In the genomic region with DNA sequence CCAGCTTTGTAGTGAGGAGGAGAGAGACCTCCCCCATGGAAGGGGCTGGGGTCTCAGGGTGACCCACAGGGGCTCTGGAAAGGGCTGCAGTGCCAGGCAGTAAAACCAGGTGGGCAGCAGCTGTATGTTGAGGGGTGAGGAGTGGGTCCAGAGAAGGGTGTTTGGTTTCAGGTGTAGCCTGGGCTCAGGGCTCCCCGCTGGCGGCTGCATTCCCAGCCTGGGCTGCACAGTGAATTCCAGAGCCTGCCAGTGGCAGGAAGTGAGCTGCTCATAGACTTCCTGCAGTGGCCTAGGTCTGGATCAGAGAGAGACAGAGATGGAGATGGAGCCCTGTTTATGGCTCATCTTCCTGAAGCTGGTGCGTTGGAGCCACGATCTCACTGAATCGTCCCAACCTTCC, we compare ENCODE assay signal across 26 cellular contexts.
DNase-seq lines count a peak whose midpoint lies in the region; ATAC-seq, FAIRE-seq and TF ChIP-seq lines count a peak whose summit lies in the region.
"Had no signal": no experiment of that assay in that cellular context is flagged by ENCODE, and none has a peak within 500 bp of the region (broad histone marks: within the 10 kb centered on the region; RNA-seq: fewer than 3 reads in every experiment).

No MANE protein-coding gene starts in this region.

- H3K9me3 ChIP-seq in IMR-90 (ENCODE audit: control insufficient read depth, insufficient read depth, low read length) (no peaks in the 10 kb centered on the region), endodermal cell (ENCODE audit: control insufficient read depth, low read length) (no peaks in the 10 kb centered on the region)
- H3K9me3 ChIP-seq: esophagus squamous epithelium, gastrocnemius medialis, pancreas, upper lobe of left lung had no signal

- H3K4me3 ChIP-seq in AG10803 (ENCODE audit: low read length) (no peak overlapping the region), IMR-90 (ENCODE audit: insufficient read depth, low read depth, low read length) (no peak overlapping the region), endodermal cell (ENCODE audit: low read length) (no peak overlapping the region)
- H3K4me3 ChIP-seq: esophagus squamous epithelium, gastrocnemius medialis, pancreas, upper lobe of left lung had no signal

- no CpG with 5 or more reads among the region's 5 CpGs for WGBS in IMR-90 (ENCODE audit: extremely low coverage in 2 of 2, insufficient read length in 1 of 2), 2 experiments
- 87 to 96% methylated on average over 3 to 5 of the region's 5 CpGs for WGBS in endodermal cell (ENCODE audit: insufficient coverage in 1 of 2, insufficient read length in 1 of 2), 2 experiments

- H3K27me3 ChIP-seq in IMR-90 (ENCODE audit: control insufficient read depth, insufficient read depth, low read length): no peaks in the 10 kb centered on the region
- no peaks in the 10 kb centered on the region for H3K27me3 ChIP-seq in endodermal cell (ENCODE audit: control insufficient read depth, insufficient read depth, low read length, poor library complexity, severe bottlenecking)
- H3K27me3 ChIP-seq: gastrocnemius medialis, pancreas, upper lobe of left lung had no signal

- no peak overlapping the region for H3K56ac ChIP-seq in IMR-90 (ENCODE audit: extremely low read depth, insufficient read depth, low read length)

- H3K18ac ChIP-seq in IMR-90 (ENCODE audit: low read depth, low read length): no peak overlapping the region

- H3K27ac ChIP-seq in IMR-90 (ENCODE audit: insufficient read depth, low read length): no peak overlapping the region
- no peak overlapping the region for H3K27ac ChIP-seq in endodermal cell (ENCODE audit: low read depth, low read length)
- H3K27ac ChIP-seq: esophagus squamous epithelium, gastrocnemius medialis, pancreas, upper lobe of left lung had no signal

- no peaks in the 10 kb centered on the region for H3K4me1 ChIP-seq in IMR-90 (ENCODE audit: control insufficient read depth, insufficient read depth, low read length)
- H3K4me1 ChIP-seq in endodermal cell (ENCODE audit: control insufficient read depth, insufficient read depth, low read length): no peaks in the 10 kb centered on the region
- H3K4me1 ChIP-seq: esophagus squamous epithelium, gastrocnemius medialis, pancreas, upper lobe of left lung had no signal

- H3K36me3 Mint-ChIP-seq in endodermal cell (ENCODE audit: low read depth): no peaks in the 10 kb centered on the region
- no peaks in the 10 kb centered on the region for H3K36me3 Mint-ChIP-seq in stimulated activated naive B cell treated with anti-CD40 and anti-IgM and Interleukin-4, amounts not matched to agents 10 μg/mL and 1 μg/mL and 100 μg/mL, for 72 hours
- H3K36me3 Mint-ChIP-seq: activated naive CD8-positive, alpha-beta T cell; CD14-positive monocyte; naive B cell had no signal

- ATAC-seq in IMR-90 (ENCODE audit: low read depth) (peak; percentile 21; the same call in 1 of the 2 replicates), GM18868 (IDR thresholded peaks at IDR 0.05; ENCODE audit: unreplicated experiment) (no peak)
- ATAC-seq in stimulated activated naive B cell treated with anti-CD40 and anti-IgM and Interleukin-4, amounts not matched to agents 10 μg/mL and 1 μg/mL and 100 μg/mL, for 72 hours (replicated peaks): no peak
- ATAC-seq: gastrocnemius medialis, pancreas, right cardiac atrium had no signal

- H4K5ac ChIP-seq in IMR-90 (ENCODE audit: low read depth, low read length): no peak overlapping the region

- H3K27ac Mint-ChIP-seq in endodermal cell: no peak overlapping the region
- H3K27ac Mint-ChIP-seq in stimulated activated naive B cell treated with anti-CD40 and anti-IgM and Interleukin-4, amounts not matched to agents 10 μg/mL and 1 μg/mL and 100 μg/mL, for 72 hours: no peak overlapping the region
- H3K27ac Mint-ChIP-seq: activated naive CD8-positive, alpha-beta T cell; activated T-helper 2 cell treated with anti-CD3 and anti-CD28 coated beads, Interferon-gamma antibody, Interleukin-2, Interleukin-4, amounts not matched to agents 10 μg/mL and 5 μg/mL and 100 μg/mL, durations not matched to agents 14 hours and 24 hours and 36 hours; T-helper 1 cell treated with Interleukin-12 subunit alpha and Interleukin-12 subunit beta and Interleukin-4 antibody, amounts not matched to agents 30 μg/mL and 1 μg/mL, for 36 hours had no signal

- CTCF ChIA-PET in IMR-90 (lab: Yijun Ruan, JAX): no interaction called here

- no peak overlapping the region for H3K14ac ChIP-seq in IMR-90 (replicated peaks; ENCODE audit: low read depth, low read length)

- no peaks in the 10 kb centered on the region for H4K20me1 ChIP-seq in IMR-90 (ENCODE audit: insufficient read depth, low read length)

- no peak for TF ChIP-seq RAD21 in IMR-90 (IDR thresholded peaks at IDR 0.05; ENCODE audit: low read length)

- intact Hi-C loops in IMR-90 (cut with micrococcal nuclease): no loop called here

- no peak overlapping the region for H2BK15ac ChIP-seq in IMR-90 (ENCODE audit: low read depth, low read length)

- peak overlapping the region; percentile 61 for H2AFZ ChIP-seq in IMR-90 (replicated peaks; ENCODE audit: low read length, poor library complexity)

- H3K9me3 Mint-ChIP-seq in endodermal cell: no peaks in the 10 kb centered on the region
- peaks cover 4% of the 10 kb centered on the region in 2 donors for H3K9me3 Mint-ChIP-seq in stimulated activated naive B cell treated with anti-CD40 and anti-IgM and Interleukin-4, amounts not matched to agents 10 μg/mL and 1 μg/mL and 100 μg/mL, for 72 hours
- H3K9me3 Mint-ChIP-seq: activated T-helper 2 cell treated with anti-CD3 and anti-CD28 coated beads, Interferon-gamma antibody, Interleukin-2, Interleukin-4, amounts not matched to agents 10 μg/mL and 5 μg/mL and 100 μg/mL, durations not matched to agents 14 hours and 24 hours and 36 hours; T-helper 1 cell treated with Interleukin-12 subunit alpha and Interleukin-12 subunit beta and Interleukin-4 antibody, amounts not matched to agents 30 μg/mL and 1 μg/mL, for 36 hours had no signal

- TF ChIP-seq CTCF in AG10803 (conservative IDR thresholded peaks at IDR 0.05; ENCODE audit: low read length) (no peak), IMR-90 (conservative IDR thresholded peaks at IDR 0.05; ENCODE audit: low read depth, low read length) (no peak), endodermal cell (conservative IDR thresholded peaks at IDR 0.05) (no peak)

- FAIRE-seq in GM12892 (lab: Jason Lieb, UNC): no peak
- FAIRE-seq: D721Med, G401.6, pancreas, RCC 7860 had no signal

- H3K23ac ChIP-seq in IMR-90 (ENCODE audit: low read depth, low read length): no peak overlapping the region

- H3K36me3 ChIP-seq in IMR-90 (ENCODE audit: control insufficient read depth, insufficient read depth, low read length) (no peaks in the 10 kb centered on the region), endodermal cell (ENCODE audit: control insufficient read depth, insufficient read depth, low read length) (no peaks in the 10 kb centered on the region)
- H3K36me3 ChIP-seq: esophagus squamous epithelium, gastrocnemius medialis, pancreas, upper lobe of left lung had no signal

- TF ChIP-seq POLR2A in IMR-90 (IDR thresholded peaks at IDR 0.05; ENCODE audit: low read depth, low read length): no peak
- TF ChIP-seq POLR2A in GM12892 (IDR thresholded peaks at IDR 0.05; ENCODE audit: low read depth, low read length): no peak

- BruUV-seq in IMR-90 (replicated peaks; lab: Mats Ljungman, UMichigan): no TSS peak

- no peaks in the 10 kb centered on the region for H3K79me1 ChIP-seq in IMR-90 (ENCODE audit: low read depth in 1 of 2, low read length in 2 of 2)

- H3K4ac ChIP-seq in IMR-90 (ENCODE audit: low read depth, low read length): no peak overlapping the region

- H3K4me3 Mint-ChIP-seq in endodermal cell: no peak overlapping the region
- H3K4me3 Mint-ChIP-seq in stimulated activated naive B cell treated with anti-CD40 and anti-IgM and Interleukin-4, amounts not matched to agents 10 μg/mL and 1 μg/mL and 100 μg/mL, for 72 hours: no peak overlapping the region
- H3K4me3 Mint-ChIP-seq: activated naive CD8-positive, alpha-beta T cell; CD14-positive monocyte; T-helper 1 cell treated with Interleukin-12 subunit alpha and Interleukin-12 subunit beta and Interleukin-4 antibody, amounts not matched to agents 30 μg/mL and 1 μg/mL, for 36 hours had no signal

- no peaks in the 10 kb centered on the region for H3K9me1 ChIP-seq in IMR-90 (ENCODE audit: insufficient read depth, low read length)

- no peak overlapping the region for H2AK5ac ChIP-seq in IMR-90 (ENCODE audit: low read depth, low read length)

- DNase-seq in AG10803 (ENCODE audit: low read depth) (peak; percentile 4), IMR-90 (no peak), endodermal cell (peak; percentile 74), mesenteric fat pad (ENCODE audit: low spot score) (peak; percentile 69), NOMO-1 (lab: John Stamatoyannopoulos, UW; ENCODE audit: unreplicated experiment in 2 of 2) (no peak), GM12892 (ENCODE audit: insufficient read length) (no peak)
- DNase-seq in stimulated activated naive B cell treated with anti-CD40 and anti-IgM and Interleukin-4, amounts not matched to agents 10 μg/mL and 1 μg/mL and 100 μg/mL, for 72 hours: no peak
- DNase-seq: activated CD4-positive, alpha-beta T cell treated with anti-CD3 and anti-CD28 coated beads for 48 hours; effector CD8-positive, alpha-beta T cell; esophagus squamous epithelium; gastrocnemius medialis; naive B cell; NCI-H1417; NCI-H2081 treated with DMSO at 0.1 percent for 48 hours; NCI-H510A; pancreas; right cardiac atrium had no signal

- in situ Hi-C loops in IMR-90 (cut with MboI; ENCODE audit: low sequenced_read_pairs): no loop called here

- H2AK9ac ChIP-seq in IMR-90 (replicated peaks; ENCODE audit: low read depth, low read length, poor library complexity): no peak overlapping the region

- H4K8ac ChIP-seq in IMR-90 (ENCODE audit: low read depth in 2 of 2, low read length in 2 of 2): no peak overlapping the region

- H3K9ac ChIP-seq in IMR-90 (ENCODE audit: low read depth, low read length) (no peak overlapping the region), endodermal cell (ENCODE audit: extremely low read depth, low read length, poor library complexity, severe bottlenecking) (no peak overlapping the region)

- H3K4me2 ChIP-seq in IMR-90 (ENCODE audit: low read depth, low read length): no peak overlapping the region

- H2BK5ac ChIP-seq in IMR-90 (ENCODE audit: low read depth, low read length, poor library complexity, severe bottlenecking): no peak overlapping the region

- H2BK20ac ChIP-seq in IMR-90 (ENCODE audit: low read depth, low read length): no peak overlapping the region

- H3K4me1 Mint-ChIP-seq in endodermal cell: no peaks in the 10 kb centered on the region
- no peaks in the 10 kb centered on the region for H3K4me1 Mint-ChIP-seq in stimulated activated naive B cell treated with anti-CD40 and anti-IgM and Interleukin-4, amounts not matched to agents 10 μg/mL and 1 μg/mL and 100 μg/mL, for 72 hours
- H3K4me1 Mint-ChIP-seq: CD14-positive monocyte, naive B cell had no signal

- H3K27me3 Mint-ChIP-seq in endodermal cell (ENCODE audit: insufficient read depth): peaks cover 2% of the 10 kb centered on the region
- peaks cover 0 to 16% of the 10 kb centered on the region in 2 donors for H3K27me3 Mint-ChIP-seq in stimulated activated naive B cell treated with anti-CD40 and anti-IgM and Interleukin-4, amounts not matched to agents 10 μg/mL and 1 μg/mL and 100 μg/mL, for 72 hours
- H3K27me3 Mint-ChIP-seq: activated naive CD8-positive, alpha-beta T cell had no signal

- no peak overlapping the region for H4K91ac ChIP-seq in IMR-90 (ENCODE audit: insufficient read depth, low read depth, low read length)

- no peak overlapping the region for H2BK120ac ChIP-seq in IMR-90 (ENCODE audit: low read depth, low read length)

- POLR2A ChIA-PET in IMR-90 (lab: Charles Lee; ENCODE audit: unreplicated experiment): no interaction called here

- dilution Hi-C loops in IMR-90 (cut with HindIII; ENCODE audit: low sequenced_read_pairs, unreplicated experiment): no loop called here

Comparison
In these comparisons a context has a peak if more than half of its experiments do, and no peak if none do; other contexts are left out.
1. DNase-seq: peak in AG10803 (single experiment), endodermal cell (single experiment) and mesenteric fat pad (single experiment); none in IMR-90 (single experiment), NOMO-1 (0 of 2), stimulated activated naive B cell treated with anti-CD40 and anti-IgM and Interleukin-4, amounts not matched to agents 10 μg/mL and 1 μg/mL and 100 μg/mL, for 72 hours (single experiment) and GM12892 (single experiment).